Comparison of ENCODE assay signal across 38 cellular contexts in the genomic region with DNA sequence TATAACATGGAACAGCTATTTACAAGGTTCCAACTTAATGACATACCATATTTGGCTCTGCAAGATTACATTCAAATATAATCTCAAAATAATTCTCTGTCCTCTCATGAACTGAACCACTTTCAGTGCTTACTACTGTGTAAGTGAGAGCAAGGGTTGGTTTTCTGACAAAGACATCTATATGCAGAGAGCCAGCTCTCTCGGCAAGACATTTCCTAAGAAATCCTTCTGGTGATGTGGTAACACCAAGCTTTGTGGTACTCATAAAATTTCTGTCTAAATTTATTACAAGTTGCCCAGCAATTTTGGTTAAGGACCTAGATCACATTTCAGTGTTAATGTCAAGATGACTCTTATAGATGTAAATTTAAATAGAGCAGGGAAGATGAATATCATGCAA.
"Had no signal": no experiment of that assay in that cellular context is flagged by ENCODE, and none has a peak within 500 bp of the region (broad histone marks: within the 10 kb centered on the region; RNA-seq: fewer than 3 reads in every experiment).

No MANE protein-coding gene starts in this region.

- ATAC-seq: activated CD4-positive, CD25-positive, alpha-beta regulatory T cell treated with anti-CD3 and anti-CD28 coated beads, Interleukin-2, amount 50 U/mL, for 24 hours; effector memory CD8-positive, alpha-beta T cell; gastrocnemius medialis; left colon; pancreas; sciatic nerve; stimulated activated effector memory CD8-positive, alpha-beta T cell treated with anti-CD3 and anti-CD28 coated beads, Interleukin-12 subunit alpha, Interleukin-12 subunit beta, amount 100 ng/mL, for 72 hours had no signal

- H3K9me3 Mint-ChIP-seq: activated naive CD4-positive, alpha-beta T cell treated with anti-CD3 and anti-CD28 coated beads for 36 hours; activated naive CD8-positive, alpha-beta T cell treated with anti-CD3 and anti-CD28 coated beads, Interleukin-2, amount 10 ng/mL, durations not matched to agents 7 days and 5 days; activated T-helper 1 cell treated with anti-CD3 and anti-CD28 coated beads, Interleukin-12 subunit alpha, Interleukin-12 subunit beta, Interleukin-2, Interleukin-4 antibody, amounts not matched to agents 30 ng/mL and 10 ng/mL and 1 ng/mL, durations not matched to agents 14 hours and 24 hours and 36 hours; brain; effector memory CD8-positive, alpha-beta T cell; immature natural killer cell; nephron; stimulated activated effector memory CD8-positive, alpha-beta T cell treated with anti-CD3 and anti-CD28 coated beads, Interleukin-12 subunit alpha, Interleukin-12 subunit beta, amount 100 ng/mL, for 72 hours; stimulated activated naive CD8-positive, alpha-beta T cell treated with anti-CD3 and anti-CD28 coated beads, Interleukin-15, Interleukin-2, amounts not matched to agents 100 ng/mL and 50 ng/mL, for 24 hours; T-helper 1 cell treated with Interleukin-12 subunit alpha and Interleukin-12 subunit beta and Interleukin-4 antibody, amounts not matched to agents 30 μg/mL and 1 μg/mL, for 36 hours; type B pancreatic cell had no signal

- H3K9me3 ChIP-seq: ascending aorta, gastrocnemius medialis, neutrophil, pancreas, prostate gland, uterus had no signal

- DNase-seq: activated CD4-positive, alpha-beta T cell treated with anti-CD3 and anti-CD28 coated beads for 48 hours; activated CD4-positive, alpha-beta T cell treated with anti-CD3 and anti-CD28 coated beads, Interleukin-2, amount 50 U/mL, for 48 hours; activated CD8-positive, alpha-beta memory T cell treated with anti-CD3 and anti-CD28 coated beads for 24 hours; activated effector memory CD4-positive, alpha-beta T cell treated with anti-CD3 and anti-CD28 coated beads, Interleukin-2, amount 50 U/mL, for 16 hours; activated naive CD4-positive, alpha-beta T cell treated with anti-CD3 and anti-CD28 coated beads for 36 hours; activated naive CD8-positive, alpha-beta T cell treated with anti-CD3 and anti-CD28 coated beads, Interleukin-2, amount 10 ng/mL, durations not matched to agents 7 days and 5 days; activated T-cell treated with anti-CD3 and anti-CD28 coated beads, Interleukin-2, amount 50 U/mL, for 1 hour; cerebellar nuclear complex; cortex of kidney; effector memory CD8-positive, alpha-beta T cell; erythroblast; gastrocnemius medialis; head of caudate nucleus; hippocampal formation; immature natural killer cell; kidney; left colon; mammary epithelial cell; pancreas; retina; small intestine; stimulated activated CD4-positive, alpha-beta T cell treated with anti-CD3 and anti-CD28 coated beads, Interleukin-4, amount 100 ng/mL, for 24 hours; T-helper 9 cell; uterus; WERI-Rb-1 had no signal

- H3K36me3 ChIP-seq: ascending aorta, cardiac muscle cell, gastrocnemius medialis, neutrophil, pancreas, prostate gland, uterus, WERI-Rb-1 had no signal

- H3K27ac Mint-ChIP-seq: activated naive CD4-positive, alpha-beta T cell treated with anti-CD3 and anti-CD28 coated beads for 36 hours; activated naive CD8-positive, alpha-beta T cell treated with anti-CD3 and anti-CD28 coated beads, Interleukin-2, amount 10 ng/mL, durations not matched to agents 7 days and 5 days; activated T-helper 1 cell treated with anti-CD3 and anti-CD28 coated beads, Interleukin-12 subunit alpha, Interleukin-12 subunit beta, Interleukin-2, Interleukin-4 antibody, amounts not matched to agents 30 ng/mL and 10 ng/mL and 1 ng/mL, durations not matched to agents 14 hours and 24 hours and 36 hours; brain; effector memory CD8-positive, alpha-beta T cell; immature natural killer cell; nephron; stimulated activated effector memory CD8-positive, alpha-beta T cell treated with anti-CD3 and anti-CD28 coated beads, Interleukin-12 subunit alpha, Interleukin-12 subunit beta, amount 100 ng/mL, for 72 hours; stimulated activated naive CD8-positive, alpha-beta T cell treated with anti-CD3 and anti-CD28 coated beads, Interleukin-15, Interleukin-2, amounts not matched to agents 100 ng/mL and 50 ng/mL, for 24 hours; T-helper 1 cell treated with Interleukin-12 subunit alpha and Interleukin-12 subunit beta and Interleukin-4 antibody, amounts not matched to agents 30 μg/mL and 1 μg/mL, for 36 hours; type B pancreatic cell had no signal

- H3K4me3 Mint-ChIP-seq: activated naive CD4-positive, alpha-beta T cell treated with anti-CD3 and anti-CD28 coated beads for 36 hours; activated naive CD8-positive, alpha-beta T cell treated with anti-CD3 and anti-CD28 coated beads, Interleukin-2, amount 10 ng/mL, durations not matched to agents 7 days and 5 days; activated T-helper 1 cell treated with anti-CD3 and anti-CD28 coated beads, Interleukin-12 subunit alpha, Interleukin-12 subunit beta, Interleukin-2, Interleukin-4 antibody, amounts not matched to agents 30 ng/mL and 10 ng/mL and 1 ng/mL, durations not matched to agents 14 hours and 24 hours and 36 hours; brain; effector memory CD8-positive, alpha-beta T cell; immature natural killer cell; nephron; stimulated activated effector memory CD8-positive, alpha-beta T cell treated with anti-CD3 and anti-CD28 coated beads, Interleukin-12 subunit alpha, Interleukin-12 subunit beta, amount 100 ng/mL, for 72 hours; stimulated activated naive CD8-positive, alpha-beta T cell treated with anti-CD3 and anti-CD28 coated beads, Interleukin-15, Interleukin-2, amounts not matched to agents 100 ng/mL and 50 ng/mL, for 24 hours; T-helper 1 cell treated with Interleukin-12 subunit alpha and Interleukin-12 subunit beta and Interleukin-4 antibody, amounts not matched to agents 30 μg/mL and 1 μg/mL, for 36 hours; type B pancreatic cell had no signal

- H3K27ac ChIP-seq: ascending aorta, cardiac muscle cell, gastrocnemius medialis, neutrophil, pancreas, prostate gland, uterus, WERI-Rb-1 had no signal

- H3K4me3 ChIP-seq: ascending aorta, cardiac muscle cell, gastrocnemius medialis, pancreas, prostate gland, uterus had no signal

- H3K27me3 Mint-ChIP-seq: brain, type B pancreatic cell had no signal

- H3K36me3 Mint-ChIP-seq: activated naive CD8-positive, alpha-beta T cell treated with anti-CD3 and anti-CD28 coated beads, Interleukin-2, amount 10 ng/mL, durations not matched to agents 7 days and 5 days; brain; immature natural killer cell; stimulated activated effector memory CD8-positive, alpha-beta T cell treated with anti-CD3 and anti-CD28 coated beads, Interleukin-12 subunit alpha, Interleukin-12 subunit beta, amount 100 ng/mL, for 72 hours; type B pancreatic cell had no signal

- H3K4me1 Mint-ChIP-seq: immature natural killer cell had no signal
